ENCODE assay signal across 8 cellular contexts in the genomic region with DNA sequence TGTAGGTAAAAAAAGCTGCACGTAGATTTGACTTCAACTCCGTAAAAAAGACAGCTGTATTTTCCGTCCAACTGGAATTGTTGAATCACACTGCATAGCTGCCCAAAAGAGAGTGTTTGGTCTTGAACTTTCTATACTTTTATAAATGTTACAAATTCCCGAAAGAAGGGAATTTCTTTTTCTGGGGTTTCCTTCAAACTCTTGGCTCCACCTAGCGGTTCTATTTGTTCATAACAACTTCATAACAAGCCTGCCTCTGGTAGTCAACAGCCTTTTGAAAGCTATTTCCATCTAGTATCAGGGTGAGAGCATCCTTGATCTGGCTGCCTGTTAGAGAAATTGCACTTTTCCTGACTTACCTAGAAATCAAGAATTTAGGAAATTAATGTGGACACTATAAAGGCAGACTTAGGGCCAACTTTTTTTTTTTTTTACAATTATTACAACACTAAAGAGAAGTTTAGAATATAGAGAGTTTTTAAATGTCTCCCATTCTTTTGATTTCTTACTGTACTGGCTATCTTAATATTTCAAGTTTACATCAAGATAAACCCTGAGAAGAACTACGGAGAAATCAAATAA. TPM values are rescaled to one million over a fixed set of nuclear protein-coding genes. Genes with fewer than 3 reads are reported as not detected.
DNase-seq lines count a peak whose midpoint lies in the region; ATAC-seq and TF ChIP-seq lines count a peak whose summit lies in the region.

No MANE protein-coding gene starts in this region.

- peaks cover 4 to 11% (median 4%) of the 10 kb centered on the region in 3 donors for H3K27me3 Mint-ChIP-seq in CD14-positive monocyte (ENCODE audit: low read depth in 3 of 3)
- H3K27me3 Mint-ChIP-seq in activated naive CD8-positive, alpha-beta T cell treated with anti-CD3 and anti-CD28 coated beads, Interleukin-2, amount 50 U/mL, for 24 hours, result no peaks in the 10 kb centered on the region

- no peaks in the 10 kb centered on the region for H3K36me3 Mint-ChIP-seq in CD14-positive monocyte
- peaks cover 2% of the 10 kb centered on the region for H3K36me3 Mint-ChIP-seq in activated naive CD8-positive, alpha-beta T cell treated with anti-CD3 and anti-CD28 coated beads, Interleukin-2, amount 50 U/mL, for 24 hours (ENCODE audit: low read depth)

- no peak overlapping the region for H3K4me3 Mint-ChIP-seq in CD14-positive monocyte
- H3K4me3 Mint-ChIP-seq in activated naive CD8-positive, alpha-beta T cell treated with anti-CD3 and anti-CD28 coated beads, Interleukin-2, amount 50 U/mL, for 24 hours, result no peak overlapping the region

- TF ChIP-seq CTCF in CD14-positive monocyte (IDR thresholded peaks at IDR 0.05) (peak; percentile 84), GM20000 (IDR thresholded peaks at IDR 0.05; ENCODE audit: extremely low read depth, missing control alignments) (peak; percentile 53)

- no peak for DNase-seq in CD14-positive monocyte (ENCODE audit: low spot score)
- DNase-seq in GM20000 (ENCODE audit: low spot score), result peak; percentile 51
- DNase-seq in NCI-H345 treated with DMSO at 0.1 percent for 48 hours (lab: John Stamatoyannopoulos, UW; ENCODE audit: unreplicated experiment), result peak; percentile 33
- DNase-seq in activated naive CD8-positive, alpha-beta T cell treated with anti-CD3 and anti-CD28 coated beads, Interleukin-2, amount 50 U/mL, for 24 hours, result no peak
- DNase-seq in left cardiac atrium, result no peak
- DNase-seq in renal cortical epithelial cell (ENCODE audit: low read depth), result peak; percentile 61

- peaks cover 22% of the 10 kb centered on the region for H3K4me1 Mint-ChIP-seq in CD14-positive monocyte
- peaks cover 46% of the 10 kb centered on the region for H3K4me1 Mint-ChIP-seq in activated naive CD8-positive, alpha-beta T cell treated with anti-CD3 and anti-CD28 coated beads, Interleukin-2, amount 50 U/mL, for 24 hours

- intact Hi-C loops in CD14-positive monocyte (cut with micrococcal nuclease) (loop anchor here (5.0 to 10.0 kb wide), 2 partner anchors 470 to 473 kb away; no protein-coding TSS in a partner anchor), left cardiac atrium (cut with DNase I) (loop anchor here in 1 of 2 donors (5.0 to 10.0 kb wide), 4 partner anchors 60 to 533 kb away; no protein-coding TSS in a partner anchor)

- peaks cover 0 to 2% (median 0%) of the 10 kb centered on the region in 7 donors for H3K9me3 Mint-ChIP-seq in CD14-positive monocyte
- H3K9me3 Mint-ChIP-seq in activated naive CD8-positive, alpha-beta T cell treated with anti-CD3 and anti-CD28 coated beads, Interleukin-2, amount 50 U/mL, for 24 hours, result no peaks in the 10 kb centered on the region

- no peak overlapping the region for H3K27ac Mint-ChIP-seq in CD14-positive monocyte
- peak overlapping the region; percentile 26 for H3K27ac Mint-ChIP-seq in activated naive CD8-positive, alpha-beta T cell treated with anti-CD3 and anti-CD28 coated beads, Interleukin-2, amount 50 U/mL, for 24 hours

- ATAC-seq in activated naive CD8-positive, alpha-beta T cell treated with anti-CD3 and anti-CD28 coated beads, Interleukin-2, amount 50 U/mL, for 24 hours, result no peak
- ATAC-seq in left cardiac atrium (peak; percentile 17 to 51), GM21529 (IDR thresholded peaks at IDR 0.05; ENCODE audit: unreplicated experiment) (no peak), HG03280 (IDR thresholded peaks at IDR 0.05; ENCODE audit: unreplicated experiment) (no peak)

RNA-seq across cellular contexts. Expression of gene TMEM185B, which starts 48.1 kb away (rescaled TPM):
- polyA plus RNA-seq in CD14-positive monocyte, result 10 to 100 TPM; 18.1 to 20.4 TPM
- total RNA-seq in left cardiac atrium, result 10 to 100 TPM; 22.2 to 24.7 TPM
- 39.6 and 54.2 TPM in 2 replicates for total RNA-seq in renal cortical epithelial cell

Comparison
In these comparisons a context has a peak if more than half of its experiments do, and no peak if none do; other contexts are left out.
1. DNase-seq: peak in GM20000 (single experiment), NCI-H345 treated with DMSO at 0.1 percent for 48 hours (single experiment) and renal cortical epithelial cell (single experiment); none in CD14-positive monocyte (single experiment), activated naive CD8-positive, alpha-beta T cell treated with anti-CD3 and anti-CD28 coated beads, Interleukin-2, amount 50 U/mL, for 24 hours (single experiment) and left cardiac atrium (single experiment).
2. ATAC-seq: peak in left cardiac atrium (2 of 2); none in activated naive CD8-positive, alpha-beta T cell treated with anti-CD3 and anti-CD28 coated beads, Interleukin-2, amount 50 U/mL, for 24 hours (single experiment), GM21529 (single experiment) and HG03280 (single experiment).